In genomic region chr4:39977489-39978377, GRCh38 we compare ENCODE assay signal across 8 cellular contexts. TPM values are rescaled to one million over a fixed set of nuclear protein-coding genes. Genes with fewer than 3 reads are reported as not detected.
DNase-seq lines count a peak whose midpoint lies in the region; ATAC-seq and TF ChIP-seq lines count a peak whose summit lies in the region.

A gene with protein sequence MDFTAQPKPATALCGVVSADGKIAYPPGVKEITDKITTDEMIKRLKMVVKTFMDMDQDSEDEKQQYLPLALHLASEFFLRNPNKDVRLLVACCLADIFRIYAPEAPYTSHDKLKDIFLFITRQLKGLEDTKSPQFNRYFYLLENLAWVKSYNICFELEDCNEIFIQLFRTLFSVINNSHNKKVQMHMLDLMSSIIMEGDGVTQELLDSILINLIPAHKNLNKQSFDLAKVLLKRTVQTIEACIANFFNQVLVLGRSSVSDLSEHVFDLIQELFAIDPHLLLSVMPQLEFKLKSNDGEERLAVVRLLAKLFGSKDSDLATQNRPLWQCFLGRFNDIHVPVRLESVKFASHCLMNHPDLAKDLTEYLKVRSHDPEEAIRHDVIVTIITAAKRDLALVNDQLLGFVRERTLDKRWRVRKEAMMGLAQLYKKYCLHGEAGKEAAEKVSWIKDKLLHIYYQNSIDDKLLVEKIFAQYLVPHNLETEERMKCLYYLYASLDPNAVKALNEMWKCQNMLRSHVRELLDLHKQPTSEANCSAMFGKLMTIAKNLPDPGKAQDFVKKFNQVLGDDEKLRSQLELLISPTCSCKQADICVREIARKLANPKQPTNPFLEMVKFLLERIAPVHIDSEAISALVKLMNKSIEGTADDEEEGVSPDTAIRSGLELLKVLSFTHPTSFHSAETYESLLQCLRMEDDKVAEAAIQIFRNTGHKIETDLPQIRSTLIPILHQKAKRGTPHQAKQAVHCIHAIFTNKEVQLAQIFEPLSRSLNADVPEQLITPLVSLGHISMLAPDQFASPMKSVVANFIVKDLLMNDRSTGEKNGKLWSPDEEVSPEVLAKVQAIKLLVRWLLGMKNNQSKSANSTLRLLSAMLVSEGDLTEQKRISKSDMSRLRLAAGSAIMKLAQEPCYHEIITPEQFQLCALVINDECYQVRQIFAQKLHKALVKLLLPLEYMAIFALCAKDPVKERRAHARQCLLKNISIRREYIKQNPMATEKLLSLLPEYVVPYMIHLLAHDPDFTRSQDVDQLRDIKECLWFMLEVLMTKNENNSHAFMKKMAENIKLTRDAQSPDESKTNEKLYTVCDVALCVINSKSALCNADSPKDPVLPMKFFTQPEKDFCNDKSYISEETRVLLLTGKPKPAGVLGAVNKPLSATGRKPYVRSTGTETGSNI (N-terminal part only) (minus strand): TSS chr4:39977911. CDS start chr4:39976577, 1,334 bp downstream.

- TF ChIP-seq POLR2A in GM15510 (IDR thresholded peaks at IDR 0.05; ENCODE audit: borderline replicate concordance, extremely low read depth, insufficient read length) (peak; percentile 87), vagina (IDR thresholded peaks at IDR 0.05) (peak in 1 of 2 donors; percentile 32)

- H3K27ac ChIP-seq in angular gyrus (ENCODE audit: low read depth, low read length): peak within 1 kb of the TSS; percentile 95
- peak within 1 kb of the TSS; percentile 93 to 94 for H3K27ac ChIP-seq in right atrium auricular region
- peak within 1 kb of the TSS; percentile 98 for H3K27ac ChIP-seq in vagina

- peak; percentile 79 for ATAC-seq in HG02885 (IDR thresholded peaks at IDR 0.05; ENCODE audit: poor library complexity, unreplicated experiment)
- peak; percentile 88 for ATAC-seq in T-helper 17 cell

- H3K27me3 ChIP-seq in right atrium auricular region (no peaks in the 10 kb centered on the region), vagina (no peaks in the 10 kb centered on the region)

- intact Hi-C loops in vagina (cut with DNase I): loop anchor here (5.0 kb wide), 2 partner anchors 280 to 450 kb away; partner anchors contain the start of genes UBE2K and UGDH

- H3K36me3 Mint-ChIP-seq in T-helper 17 cell (ENCODE audit: low read depth): peaks cover 2% of the 10 kb centered on the region

- H3K9me3 ChIP-seq in T-helper 17 cell (ENCODE audit: control insufficient read depth, low read length, poor library complexity, severe bottlenecking) (no peaks in the 10 kb centered on the region), right atrium auricular region (no peaks in the 10 kb centered on the region), vagina (no peaks in the 10 kb centered on the region)

- DNase-seq in NCI-H1694 (lab: John Stamatoyannopoulos, UW) (peak; percentile 49), T-helper 17 cell (peak; percentile 88 to 91 (median 90)), right atrium auricular region (ENCODE audit: low spot score) (peak; percentile 75), putamen (ENCODE audit: low spot score) (peak; percentile 90), vagina (ENCODE audit: extremely low spot score in 2 of 2) (peak in 1 of 2 donors; percentile 89)

- H3K36me3 ChIP-seq in right atrium auricular region (peaks cover 12% of the 10 kb centered on the region), vagina (peaks cover 0 to 14% of the 10 kb centered on the region in 2 donors)

- H3K4me3 Mint-ChIP-seq in T-helper 17 cell: peak within 1 kb of the TSS; percentile 87

- TF ChIP-seq CTCF in right atrium auricular region (IDR thresholded peaks at IDR 0.05) (peak; percentile 87 to 93), vagina (IDR thresholded peaks at IDR 0.05) (peak; percentile 68 to 83 (median 72))

- no peaks in the 10 kb centered on the region for H3K27me3 Mint-ChIP-seq in T-helper 17 cell

- peaks cover 28% of the 10 kb centered on the region for H3K4me1 Mint-ChIP-seq in T-helper 17 cell

- H3K27ac Mint-ChIP-seq in T-helper 17 cell: peak within 1 kb of the TSS; percentile 88

- H3K4me3 ChIP-seq in right atrium auricular region: peak within 1 kb of the TSS; percentile 75 to 91
- H3K4me3 ChIP-seq in vagina: peak within 1 kb of the TSS; percentile 80 to 98

- H3K4me1 ChIP-seq in right atrium auricular region (peaks cover 0 to 21% of the 10 kb centered on the region in 2 donors), vagina (peaks cover 39% of the 10 kb centered on the region)

RNA-seq across cellular contexts. Expression of the gene that starts here (rescaled TPM):
- total RNA-seq in T-helper 17 cell (100 to 1,000 TPM; 102 to 109 TPM), right atrium auricular region (10 to 100 TPM; 29.5 to 30.3 TPM), vagina (64.6 TPM)
